In the genomic region with DNA sequence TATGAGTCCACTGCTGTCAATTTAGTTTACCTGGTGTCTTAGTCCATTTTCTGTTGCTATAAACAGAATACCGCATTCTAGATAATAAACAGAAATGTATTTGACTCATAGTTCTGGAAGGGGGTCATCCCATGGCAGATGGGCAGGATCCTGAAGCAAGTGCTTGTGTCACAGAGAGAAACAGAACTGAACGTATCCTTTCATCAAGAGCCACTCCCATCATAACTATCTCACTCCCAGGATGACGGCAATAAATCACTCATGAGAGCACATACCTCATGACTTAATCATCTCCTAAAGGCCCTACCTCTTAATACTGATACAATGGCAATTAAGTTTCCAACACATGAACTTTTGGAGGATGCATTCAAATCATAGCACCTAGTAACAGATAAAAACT, we compare ENCODE assay signal across 1 cellular context.
TF ChIP-seq lines count a peak whose summit lies in the region.

No MANE protein-coding gene starts in this region.

TF ChIP-seq in HEK293, 187 proteins besides CTCF, POLR2A, EP300 and RAD21 (continued from another document):
- TF ChIP-seq ZNF19 (tag by site-specific recombination; IDR thresholded peaks at IDR 0.05; ENCODE audit: low read depth) = no peak
- TF ChIP-seq, protein P1, sequence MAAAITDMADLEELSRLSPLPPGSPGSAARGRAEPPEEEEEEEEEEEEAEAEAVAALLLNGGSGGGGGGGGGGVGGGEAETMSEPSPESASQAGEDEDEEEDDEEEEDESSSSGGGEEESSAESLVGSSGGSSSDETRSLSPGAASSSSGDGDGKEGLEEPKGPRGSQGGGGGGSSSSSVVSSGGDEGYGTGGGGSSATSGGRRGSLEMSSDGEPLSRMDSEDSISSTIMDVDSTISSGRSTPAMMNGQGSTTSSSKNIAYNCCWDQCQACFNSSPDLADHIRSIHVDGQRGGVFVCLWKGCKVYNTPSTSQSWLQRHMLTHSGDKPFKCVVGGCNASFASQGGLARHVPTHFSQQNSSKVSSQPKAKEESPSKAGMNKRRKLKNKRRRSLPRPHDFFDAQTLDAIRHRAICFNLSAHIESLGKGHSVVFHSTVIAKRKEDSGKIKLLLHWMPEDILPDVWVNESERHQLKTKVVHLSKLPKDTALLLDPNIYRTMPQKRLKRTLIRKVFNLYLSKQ (tag by site-specific recombination; IDR thresholded peaks at IDR 0.05; ENCODE audit: borderline replicate concordance) = no peak
- no peak for TF ChIP-seq ZNF76 (tag by site-specific recombination; IDR thresholded peaks at IDR 0.05; ENCODE audit: borderline replicate concordance, low read depth)
- no peak for TF ChIP-seq ZEB2 (tag by site-specific recombination; IDR thresholded peaks at IDR 0.05)
- no peak for TF ChIP-seq ZNF24 (tag by site-specific recombination; IDR thresholded peaks at IDR 0.05)
